22 cellular contexts compared by ENCODE assay signal in genomic region chr12:65968889-65969509, GRCh38.
"Had no signal": no experiment of that assay in that cellular context is flagged by ENCODE, and none has a peak within 500 bp of the region (broad histone marks: within the 10 kb centered on the region; RNA-seq: fewer than 3 reads in every experiment).

No MANE protein-coding gene starts in this region.

- H3K27me3 ChIP-seq: Peyer's patch, SJSA1 had no signal

- H3K36me3 Mint-ChIP-seq: activated naive CD8-positive, alpha-beta T cell had no signal

- H3K36me3 ChIP-seq: Peyer's patch, SJSA1 had no signal

- H3K4me3 Mint-ChIP-seq: activated B cell treated with CpG ODN at 0.5 μM for 24 hours; activated CD4-positive, alpha-beta T cell treated with anti-CD3 and anti-CD28 coated beads, Interleukin-2, amount 10 ng/mL, durations not matched to agents 24 days and 14 days; activated naive CD4-positive, alpha-beta T cell treated with anti-CD3 and anti-CD28 coated beads for 36 hours; activated naive CD8-positive, alpha-beta T cell; activated T-cell treated with anti-CD3 and anti-CD28 coated beads, Interleukin-2, amount 50 U/mL, for 4 hours had no signal

- H3K4me3 ChIP-seq: Peyer's patch, SJSA1 had no signal

- H3K27ac ChIP-seq: Peyer's patch, RWPE1, SJSA1 had no signal

- FAIRE-seq: TTC549 had no signal

- DNase-seq: activated B cell treated with CpG ODN at 0.5 μM for 24 hours; activated CD4-positive, alpha-beta T cell treated with anti-CD3 and anti-CD28 coated beads for 1 hour; activated CD4-positive, alpha-beta T cell treated with anti-CD3 and anti-CD28 coated beads, Interleukin-2, amount 10 ng/mL, durations not matched to agents 24 days and 14 days; activated CD4-positive, alpha-beta T cell treated with anti-CD3 and anti-CD28 coated beads, Interleukin-2, amount 50 U/mL, for 48 hours; activated gamma-delta T cell; activated naive CD4-positive, alpha-beta T cell treated with anti-CD3 and anti-CD28 coated beads for 36 hours; activated T-cell treated with anti-CD3 and anti-CD28 coated beads, Interleukin-2, amount 50 U/mL, for 4 hours; NCI-H1048; NCI-H146; NCI-H187 treated with DMSO at 0.1 percent for 48 hours; NCI-H2081 treated with DMSO at 0.1 percent for 48 hours; NCI-H2227 treated with DMSO at 0.1 percent for 48 hours; NCI-H526; NCI-H774; Peyer's patch; SHP77; T-helper 2 cell; T1000 had no signal

- H3K9me3 Mint-ChIP-seq: activated B cell treated with CpG ODN at 0.5 μM for 24 hours; activated CD4-positive, alpha-beta T cell treated with anti-CD3 and anti-CD28 coated beads, Interleukin-2, amount 10 ng/mL, durations not matched to agents 24 days and 14 days; activated naive CD4-positive, alpha-beta T cell treated with anti-CD3 and anti-CD28 coated beads for 36 hours; activated T-cell treated with anti-CD3 and anti-CD28 coated beads, Interleukin-2, amount 50 U/mL, for 4 hours had no signal

- H3K4me1 ChIP-seq: Peyer's patch had no signal

- H3K4me1 Mint-ChIP-seq: activated CD4-positive, alpha-beta T cell treated with anti-CD3 and anti-CD28 coated beads, Interleukin-2, amount 10 ng/mL, durations not matched to agents 24 days and 14 days had no signal

- H3K9me3 ChIP-seq: Peyer's patch, SJSA1 had no signal

- H3K27ac Mint-ChIP-seq: activated B cell treated with CpG ODN at 0.5 μM for 24 hours; activated CD4-positive, alpha-beta T cell treated with anti-CD3 and anti-CD28 coated beads, Interleukin-2, amount 10 ng/mL, durations not matched to agents 24 days and 14 days; activated naive CD4-positive, alpha-beta T cell treated with anti-CD3 and anti-CD28 coated beads for 36 hours; activated naive CD8-positive, alpha-beta T cell had no signal

- ATAC-seq: activated T-cell treated with anti-CD3 and anti-CD28 coated beads, Interleukin-2, amount 50 U/mL, for 4 hours had no signal
